20 cellular contexts compared by ENCODE assay signal in genomic region chr15:49984436-49984835, GRCh38.
DNase-seq lines count a peak whose midpoint lies in the region; ATAC-seq and TF ChIP-seq lines count a peak whose summit lies in the region.
"Had no signal": no experiment of that assay in that cellular context is flagged by ENCODE, and none has a peak within 500 bp of the region (broad histone marks: within the 10 kb centered on the region; RNA-seq: fewer than 3 reads in every experiment).

No MANE protein-coding gene starts in this region.

- H3K36me3 Mint-ChIP-seq in GM23338 (ENCODE audit: low read depth) (no peaks in the 10 kb centered on the region), nephron progenitor cell (ENCODE audit: low read depth) (no peaks in the 10 kb centered on the region)

- no peaks in the 10 kb centered on the region for H3K9me2 ChIP-seq in GM23338 (ENCODE audit: insufficient read depth)

- H3K27me3 ChIP-seq in GM23338 (ENCODE audit: insufficient read depth) (no peaks in the 10 kb centered on the region), NT2/D1 (ENCODE audit: insufficient read depth, insufficient read length) (no peaks in the 10 kb centered on the region)

- no peaks in the 10 kb centered on the region for H3F3A ChIP-seq in GM23338 (replicated peaks; ENCODE audit: low read depth)

- no peaks in the 10 kb centered on the region for H3K4me1 Mint-ChIP-seq in GM23338
- H3K4me1 Mint-ChIP-seq in nephron progenitor cell: no peaks in the 10 kb centered on the region

- no peak for TF ChIP-seq CTCF in GM23338 (conservative IDR thresholded peaks at IDR 0.05; ENCODE audit: low read depth in 2 of 2)
- TF ChIP-seq CTCF in nephron progenitor cell (IDR thresholded peaks at IDR 0.05): no peak

- no peaks in the 10 kb centered on the region for H4K20me1 ChIP-seq in GM23338 (replicated peaks; ENCODE audit: insufficient read depth)

- no peak overlapping the region for H3K9ac ChIP-seq in NT2/D1 (ENCODE audit: insufficient read length, low read depth)
- H3K9ac ChIP-seq: KMS-11 had no signal

- H3K4me2 ChIP-seq in GM23338: no peak overlapping the region
- H3K4me2 ChIP-seq: KMS-11 had no signal

- H3K4me3 ChIP-seq in GM23338 (no peak overlapping the region), NT2/D1 (ENCODE audit: insufficient read length, low read depth) (no peak overlapping the region)

- no peaks in the 10 kb centered on the region for H3K79me2 ChIP-seq in GM23338 (replicated peaks; ENCODE audit: insufficient read depth)

- H3K9me3 ChIP-seq in NT2/D1 (ENCODE audit: insufficient read depth, low read length): no peaks in the 10 kb centered on the region
- H3K9me3 ChIP-seq: BE2C had no signal

- intact Hi-C loops in posterior cingulate gyrus (cut with DNase I): no loop called here

- DNase-seq in GM23338 (ENCODE audit: low spot score): peak; percentile 8
- DNase-seq in NT2/D1 (ENCODE audit: low read depth, low spot score): peak; percentile 6
- DNase-seq in iPS-NIHi11 (ENCODE audit: low spot score): peak; percentile 8
- no peak for DNase-seq in nephron progenitor cell
- no peak for DNase-seq in NOMO-1 treated with DMSO at 0.1 percent for 48 hours (lab: John Stamatoyannopoulos, UW; ENCODE audit: unreplicated experiment)
- no peak for DNase-seq in GDM1 (lab: John Stamatoyannopoulos, UW)
- DNase-seq in posterior cingulate gyrus: no peak
- DNase-seq: BE2C, DMS79, GOT3, NCI-H1105, NCI-H146, NCI-H2029 treated with DMSO at 0.1 percent for 48 hours, NCI-H345, NCI-H524 treated with DMSO at 0.1 percent for 48 hours, NCI-H82, OCI-M1 had no signal

- no peaks in the 10 kb centered on the region for H3K27me3 Mint-ChIP-seq in GM23338 (ENCODE audit: insufficient read depth, low read depth, poor library complexity)
- peaks cover 3% of the 10 kb centered on the region for H3K27me3 Mint-ChIP-seq in nephron progenitor cell (ENCODE audit: low read depth, poor library complexity)

- no peaks in the 10 kb centered on the region for H3K9me3 Mint-ChIP-seq in GM23338
- no peaks in the 10 kb centered on the region for H3K9me3 Mint-ChIP-seq in nephron progenitor cell

- H2AFZ ChIP-seq in GM23338: peak overlapping the region; percentile 25; the same call in 1 of the 2 replicates

- no peak overlapping the region for H3K27ac Mint-ChIP-seq in GM23338
- peak overlapping the region; percentile 8 for H3K27ac Mint-ChIP-seq in nephron progenitor cell

- H3K36me3 ChIP-seq in GM23338 (ENCODE audit: insufficient read depth): no peaks in the 10 kb centered on the region
- no peaks in the 10 kb centered on the region for H3K36me3 ChIP-seq in NT2/D1 (ENCODE audit: insufficient read depth, insufficient read length, low read length)
- H3K36me3 ChIP-seq: BE2C had no signal

- no peak overlapping the region for H3K27ac ChIP-seq in GM23338 (ENCODE audit: low read depth)
- H3K27ac ChIP-seq: KMS-11 had no signal

- H3K4me3 Mint-ChIP-seq in GM23338 (no peak overlapping the region), nephron progenitor cell (no peak overlapping the region)

- peaks cover 6% of the 10 kb centered on the region; the same call in 1 of the 2 replicates for H3K4me1 ChIP-seq in GM23338 (ENCODE audit: insufficient read depth)
- H3K4me1 ChIP-seq in NT2/D1 (ENCODE audit: insufficient read depth, insufficient read length): no peaks in the 10 kb centered on the region
- H3K4me1 ChIP-seq: BE2C had no signal

- ATAC-seq in GM23338: no peak; the same call in 1 of the 3 replicates
- ATAC-seq: HCT116, Right ventricle myocardium inferior had no signal

TF ChIP-seq in GM23338, 12 proteins besides CTCF, POLR2A, EP300 and RAD21 (continues in another document):
- TF ChIP-seq EZH2phosphoT487 (IDR thresholded peaks at IDR 0.05; ENCODE audit: unreplicated experiment) (no peak), ZNF114 (CRISPR knock-in tag; IDR thresholded peaks at IDR 0.05) (no peak), NANOG (IDR thresholded peaks at IDR 0.05; ENCODE audit: borderline replicate concordance) (no peak), ZNF331 (CRISPR knock-in tag; IDR thresholded peaks at IDR 0.05; ENCODE audit: low read depth) (no peak), EZH2 (IDR thresholded peaks at IDR 0.05; ENCODE audit: low read depth, unreplicated experiment) (no peak), POLR2AphosphoS5 (IDR thresholded peaks at IDR 0.05; ENCODE audit: low read depth) (no peak), CREB1 (CRISPR knock-in tag; IDR thresholded peaks at IDR 0.05; ENCODE audit: low read depth) (no peak), JUNB (IDR thresholded peaks at IDR 0.05; ENCODE audit: unreplicated experiment) (no peak)
- TF ChIP-seq, protein P1, sequence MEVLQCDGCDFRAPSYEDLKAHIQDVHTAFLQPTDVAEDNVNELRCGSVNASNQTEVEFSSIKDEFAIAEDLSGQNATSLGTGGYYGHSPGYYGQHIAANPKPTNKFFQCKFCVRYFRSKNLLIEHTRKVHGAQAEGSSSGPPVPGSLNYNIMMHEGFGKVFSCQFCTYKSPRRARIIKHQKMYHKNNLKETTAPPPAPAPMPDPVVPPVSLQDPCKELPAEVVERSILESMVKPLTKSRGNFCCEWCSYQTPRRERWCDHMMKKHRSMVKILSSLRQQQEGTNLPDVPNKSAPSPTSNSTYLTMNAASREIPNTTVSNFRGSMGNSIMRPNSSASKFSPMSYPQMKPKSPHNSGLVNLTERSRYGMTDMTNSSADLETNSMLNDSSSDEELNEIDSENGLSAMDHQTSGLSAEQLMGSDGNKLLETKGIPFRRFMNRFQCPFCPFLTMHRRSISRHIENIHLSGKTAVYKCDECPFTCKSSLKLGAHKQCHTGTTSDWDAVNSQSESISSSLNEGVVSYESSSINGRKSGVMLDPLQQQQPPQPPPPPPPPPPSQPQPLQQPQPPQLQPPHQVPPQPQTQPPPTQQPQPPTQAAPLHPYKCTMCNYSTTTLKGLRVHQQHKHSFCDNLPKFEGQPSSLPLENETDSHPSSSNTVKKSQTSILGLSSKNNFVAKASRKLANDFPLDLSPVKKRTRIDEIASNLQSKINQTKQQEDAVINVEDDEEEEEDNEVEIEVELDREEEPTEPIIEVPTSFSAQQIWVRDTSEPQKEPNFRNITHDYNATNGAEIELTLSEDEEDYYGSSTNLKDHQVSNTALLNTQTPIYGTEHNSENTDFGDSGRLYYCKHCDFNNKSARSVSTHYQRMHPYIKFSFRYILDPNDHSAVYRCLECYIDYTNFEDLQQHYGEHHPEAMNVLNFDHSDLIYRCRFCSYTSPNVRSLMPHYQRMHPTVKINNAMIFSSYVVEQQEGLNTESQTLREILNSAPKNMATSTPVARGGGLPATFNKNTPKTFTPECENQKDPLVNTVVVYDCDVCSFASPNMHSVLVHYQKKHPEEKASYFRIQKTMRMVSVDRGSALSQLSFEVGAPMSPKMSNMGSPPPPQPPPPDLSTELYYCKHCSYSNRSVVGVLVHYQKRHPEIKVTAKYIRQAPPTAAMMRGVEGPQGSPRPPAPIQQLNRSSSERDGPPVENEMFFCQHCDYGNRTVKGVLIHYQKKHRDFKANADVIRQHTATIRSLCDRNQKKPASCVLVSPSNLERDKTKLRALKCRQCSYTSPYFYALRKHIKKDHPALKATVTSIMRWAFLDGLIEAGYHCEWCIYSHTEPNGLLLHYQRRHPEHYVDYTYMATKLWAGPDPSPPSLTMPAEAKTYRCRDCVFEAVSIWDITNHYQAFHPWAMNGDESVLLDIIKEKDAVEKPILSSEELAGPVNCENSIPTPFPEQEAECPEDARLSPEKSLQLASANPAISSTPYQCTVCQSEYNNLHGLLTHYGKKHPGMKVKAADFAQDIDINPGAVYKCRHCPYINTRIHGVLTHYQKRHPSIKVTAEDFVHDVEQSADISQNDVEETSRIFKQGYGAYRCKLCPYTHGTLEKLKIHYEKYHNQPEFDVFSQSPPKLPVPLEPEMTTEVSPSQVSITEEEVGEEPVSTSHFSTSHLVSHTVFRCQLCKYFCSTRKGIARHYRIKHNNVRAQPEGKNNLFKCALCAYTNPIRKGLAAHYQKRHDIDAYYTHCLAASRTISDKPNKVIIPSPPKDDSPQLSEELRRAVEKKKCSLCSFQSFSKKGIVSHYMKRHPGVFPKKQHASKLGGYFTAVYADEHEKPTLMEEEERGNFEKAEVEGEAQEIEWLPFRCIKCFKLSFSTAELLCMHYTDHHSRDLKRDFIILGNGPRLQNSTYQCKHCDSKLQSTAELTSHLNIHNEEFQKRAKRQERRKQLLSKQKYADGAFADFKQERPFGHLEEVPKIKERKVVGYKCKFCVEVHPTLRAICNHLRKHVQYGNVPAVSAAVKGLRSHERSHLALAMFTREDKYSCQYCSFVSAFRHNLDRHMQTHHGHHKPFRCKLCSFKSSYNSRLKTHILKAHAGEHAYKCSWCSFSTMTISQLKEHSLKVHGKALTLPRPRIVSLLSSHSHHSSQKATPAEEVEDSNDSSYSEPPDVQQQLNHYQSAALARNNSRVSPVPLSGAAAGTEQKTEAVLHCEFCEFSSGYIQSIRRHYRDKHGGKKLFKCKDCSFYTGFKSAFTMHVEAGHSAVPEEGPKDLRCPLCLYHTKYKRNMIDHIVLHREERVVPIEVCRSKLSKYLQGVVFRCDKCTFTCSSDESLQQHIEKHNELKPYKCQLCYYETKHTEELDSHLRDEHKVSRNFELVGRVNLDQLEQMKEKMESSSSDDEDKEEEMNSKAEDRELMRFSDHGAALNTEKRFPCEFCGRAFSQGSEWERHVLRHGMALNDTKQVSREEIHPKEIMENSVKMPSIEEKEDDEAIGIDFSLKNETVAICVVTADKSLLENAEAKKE (CRISPR knock-in tag; IDR thresholded peaks at IDR 0.05): no peak

Comparison
In these comparisons a context has a peak if more than half of its experiments do, and no peak if none do; other contexts are left out.
1. DNase-seq: peak in GM23338 (single experiment), NT2/D1 (single experiment) and iPS-NIHi11 (single experiment); none in nephron progenitor cell (single experiment), NOMO-1 treated with DMSO at 0.1 percent for 48 hours (single experiment), GDM1 (single experiment) and posterior cingulate gyrus (0 of 10).